In genomic region chr7:14760730-14761129, GRCh38 we compare ENCODE assay signal across 12 cellular contexts.
"Had no signal": no experiment of that assay in that cellular context is flagged by ENCODE, and none has a peak within 500 bp of the region (broad histone marks: within the 10 kb centered on the region; RNA-seq: fewer than 3 reads in every experiment).

No MANE protein-coding gene starts in this region.

- H3K4me3 ChIP-seq: coronary artery, mucosa of descending colon, prostate gland, SJSA1 had no signal

- H3K27ac ChIP-seq: coronary artery, SJSA1 had no signal

- H3K9me3 ChIP-seq: mucosa of descending colon, prostate gland, SJSA1 had no signal

- H3K4me1 Mint-ChIP-seq: activated naive CD4-positive, alpha-beta T cell treated with anti-CD3 and anti-CD28 coated beads, Interleukin-2, amount 10 ng/mL, durations not matched to agents 7 days and 5 days; stimulated activated effector memory CD8-positive, alpha-beta T cell treated with anti-CD3 and anti-CD28 coated beads, Interleukin-12 subunit alpha, Interleukin-12 subunit beta, amount 100 ng/mL, for 72 hours had no signal

- ATAC-seq: mucosa of descending colon; natural killer cell treated with Interleukin-12 subunit alpha and Interleukin-12 subunit beta and Interleukin-15 and Interleukin-18, amount 100 ng/mL, for 72 hours had no signal

- H3K27me3 Mint-ChIP-seq: activated naive CD4-positive, alpha-beta T cell treated with anti-CD3 and anti-CD28 coated beads, Interleukin-2, amount 10 ng/mL, durations not matched to agents 7 days and 5 days; natural killer cell treated with Interleukin-12 subunit alpha and Interleukin-12 subunit beta and Interleukin-15 and Interleukin-18, amount 100 ng/mL, for 72 hours had no signal

- H3K4me1 ChIP-seq: SJSA1 had no signal

- H3K9me3 Mint-ChIP-seq: stimulated activated effector memory CD8-positive, alpha-beta T cell treated with anti-CD3 and anti-CD28 coated beads, Interleukin-12 subunit alpha, Interleukin-12 subunit beta, amount 100 ng/mL, for 72 hours had no signal

- H3K27me3 ChIP-seq: SJSA1 had no signal

- H3K36me3 ChIP-seq: prostate gland, SJSA1 had no signal

- H3K36me3 Mint-ChIP-seq: activated naive CD4-positive, alpha-beta T cell treated with anti-CD3 and anti-CD28 coated beads, Interleukin-2, amount 10 ng/mL, durations not matched to agents 7 days and 5 days; stimulated activated effector memory CD8-positive, alpha-beta T cell treated with anti-CD3 and anti-CD28 coated beads, Interleukin-12 subunit alpha, Interleukin-12 subunit beta, amount 100 ng/mL, for 72 hours had no signal

- H3K27ac Mint-ChIP-seq: activated naive CD4-positive, alpha-beta T cell treated with anti-CD3 and anti-CD28 coated beads, Interleukin-2, amount 10 ng/mL, durations not matched to agents 7 days and 5 days; activated T-helper 2 cell treated with anti-CD3 and anti-CD28 coated beads, Interferon-gamma antibody, Interleukin-2, Interleukin-4, amounts not matched to agents 10 μg/mL and 5 μg/mL and 100 μg/mL, durations not matched to agents 14 hours and 24 hours and 36 hours; natural killer cell treated with Interleukin-12 subunit alpha and Interleukin-12 subunit beta and Interleukin-15 and Interleukin-18, amount 100 ng/mL, for 72 hours; stimulated activated effector memory CD8-positive, alpha-beta T cell treated with anti-CD3 and anti-CD28 coated beads, Interleukin-12 subunit alpha, Interleukin-12 subunit beta, amount 100 ng/mL, for 72 hours had no signal

- H3K4me3 Mint-ChIP-seq: activated naive CD4-positive, alpha-beta T cell treated with anti-CD3 and anti-CD28 coated beads, Interleukin-2, amount 10 ng/mL, durations not matched to agents 7 days and 5 days; natural killer cell treated with Interleukin-12 subunit alpha and Interleukin-12 subunit beta and Interleukin-15 and Interleukin-18, amount 100 ng/mL, for 72 hours; stimulated activated effector memory CD8-positive, alpha-beta T cell treated with anti-CD3 and anti-CD28 coated beads, Interleukin-12 subunit alpha, Interleukin-12 subunit beta, amount 100 ng/mL, for 72 hours had no signal

- DNase-seq: activated CD4-positive, alpha-beta T cell treated with anti-CD3 and anti-CD28 coated beads for 1 hour; activated CD4-positive, alpha-beta T cell treated with anti-CD3 and anti-CD28 coated beads, Interleukin-2, amount 50 U/mL, for 4 hours; activated naive CD4-positive, alpha-beta T cell treated with anti-CD3 and anti-CD28 coated beads, Interleukin-2, amount 10 ng/mL, durations not matched to agents 7 days and 5 days; central memory CD4-positive, alpha-beta T cell; head of caudate nucleus; mucosa of descending colon had no signal
